ENCODE assay signal across 19 cellular contexts in the genomic region with DNA sequence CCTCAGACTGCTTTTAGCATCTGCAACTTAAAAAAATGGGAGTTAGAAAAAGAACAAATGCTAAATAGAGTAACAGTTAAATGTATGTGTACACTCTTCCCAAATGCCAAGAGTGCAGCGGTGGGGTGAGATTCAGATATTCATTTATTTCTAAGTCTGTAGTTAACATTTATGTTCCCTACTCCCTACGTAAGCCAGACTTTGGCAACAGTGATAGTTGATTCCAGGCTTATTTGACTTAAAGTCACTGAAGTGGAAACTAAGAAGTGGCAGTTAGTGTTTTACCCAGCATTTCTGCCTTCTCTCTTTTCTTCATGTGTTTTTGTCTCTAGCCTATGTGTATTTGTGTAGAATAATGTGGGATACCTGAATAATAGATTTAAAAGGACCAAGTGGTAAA. TPM values are rescaled to one million over a fixed set of nuclear protein-coding genes. Genes with fewer than 3 reads are reported as not detected.
A peak's percentile ranks its signal among the peaks of the same experiment; 100 is the strongest.
DNase-seq lines count a peak whose midpoint lies in the region; ATAC-seq and TF ChIP-seq lines count a peak whose summit lies in the region.
"Had no signal": no experiment of that assay in that cellular context is flagged by ENCODE, and none has a peak within 500 bp of the region (broad histone marks: within the 10 kb centered on the region; RNA-seq: fewer than 3 reads in every experiment).

No MANE protein-coding gene starts in this region.

- DNase-seq in SK-N-SH: no peak
- DNase-seq in GM06990 (ENCODE audit: extremely low read depth, insufficient read length): no peak
- no peak for DNase-seq in PC-9
- no peak for DNase-seq in hepatocyte (ENCODE audit: low spot score)
- no peak for DNase-seq in NCI-H774 (lab: John Stamatoyannopoulos, UW)
- DNase-seq: aorta; CD4-positive, alpha-beta T cell; cortex of kidney; EL; HFFc6; mucosa of descending colon; NCI-H1694; posterior cingulate gyrus; substantia nigra had no signal

- H3K9me3 ChIP-seq in SK-N-SH (no peaks in the 10 kb centered on the region), PC-9 (ENCODE audit: insufficient read depth, low read depth) (no peaks in the 10 kb centered on the region), hepatocyte (ENCODE audit: low read depth) (no peaks in the 10 kb centered on the region)
- H3K9me3 ChIP-seq: mucosa of descending colon had no signal

- H3K27ac ChIP-seq in SK-N-SH (ENCODE audit: low read depth in 2 of 2, low read length in 1 of 2) (no peak overlapping the region), PC-9 (no peak overlapping the region), hepatocyte (no peak overlapping the region)
- H3K27ac ChIP-seq: 22Rv1 had no signal

- H3F3A ChIP-seq in SK-N-SH (replicated peaks; ENCODE audit: insufficient read depth): peaks cover 18% of the 10 kb centered on the region
- peaks cover 69% of the 10 kb centered on the region for H3F3A ChIP-seq in PC-9 (ENCODE audit: insufficient read depth, low read depth)

- BruUV-seq in PC-9 (replicated peaks; lab: Mats Ljungman, UMichigan): no TSS peak

- TF ChIP-seq RAD21 in SK-N-SH (IDR thresholded peaks at IDR 0.05; ENCODE audit: low read length): no peak

- POLR2A ChIA-PET in SK-N-SH (lab: Yijun Ruan, JAX) (no interaction called here), PC-9 (lab: Charles Lee; ENCODE audit: unreplicated experiment) (no interaction called here)

- H3K27me3 ChIP-seq in SK-N-SH (ENCODE audit: insufficient read depth) (peaks cover under 1% of the 10 kb centered on the region; the same call in 1 of the 2 replicates), GM06990 (replicated peaks; ENCODE audit: control insufficient read depth, insufficient read depth, low read length) (no peaks in the 10 kb centered on the region), PC-9 (ENCODE audit: insufficient read depth, low read depth) (no peaks in the 10 kb centered on the region), hepatocyte (no peaks in the 10 kb centered on the region)

- TF ChIP-seq CTCF in SK-N-SH (IDR thresholded peaks at IDR 0.05) (no peak), GM06990 (IDR thresholded peaks at IDR 0.05; ENCODE audit: insufficient read depth, low read length, poor library complexity, severe bottlenecking) (no peak), PC-9 (conservative IDR thresholded peaks at IDR 0.05) (no peak), hepatocyte (IDR thresholded peaks at IDR 0.05; ENCODE audit: poor library complexity) (no peak)

- ATAC-seq in SK-N-SH treated with all-trans-retinoic acid at 6 μM for 48 hours (no peak), GM21447 (IDR thresholded peaks at IDR 0.05; ENCODE audit: unreplicated experiment) (no peak), HG02981 (IDR thresholded peaks at IDR 0.05; ENCODE audit: unreplicated experiment) (no peak)
- ATAC-seq: esophagus mucosa, mucosa of descending colon had no signal

- H4K20me1 ChIP-seq in SK-N-SH (ENCODE audit: insufficient read depth) (peaks cover 35% of the 10 kb centered on the region), PC-9 (ENCODE audit: insufficient read depth) (peaks cover 68% of the 10 kb centered on the region), hepatocyte (ENCODE audit: insufficient read depth, poor library complexity, severe bottlenecking) (peaks cover 43% of the 10 kb centered on the region)

- 97% methylated on average over 2 of the region's 2 CpGs for WGBS in SK-N-SH (ENCODE audit: low lambda C conversion rate)
- WGBS in hepatocyte (ENCODE audit: low lambda C conversion rate, missing lambda C conversion rate): 88% methylated on average over 2 of the region's 2 CpGs

- H3K9me2 ChIP-seq in SK-N-SH: no peaks in the 10 kb centered on the region
- no peaks in the 10 kb centered on the region for H3K9me2 ChIP-seq in PC-9 (ENCODE audit: insufficient read depth)
- no peaks in the 10 kb centered on the region for H3K9me2 ChIP-seq in hepatocyte (replicated peaks; ENCODE audit: insufficient read depth)

- H3K4me2 ChIP-seq in SK-N-SH (no peak overlapping the region), PC-9 (peak overlapping the region; percentile 91), hepatocyte (peak overlapping the region; percentile 30)

- peaks cover 13 to 15% of the 10 kb centered on the region in 2 experiments for H3K4me1 ChIP-seq in SK-N-SH (ENCODE audit: control insufficient read depth in 1 of 2, insufficient read depth in 2 of 2, low read depth in 1 of 2, low read length in 1 of 2)
- peaks cover 20% of the 10 kb centered on the region for H3K4me1 ChIP-seq in PC-9 (replicated peaks; ENCODE audit: insufficient read depth)
- H3K4me1 ChIP-seq in hepatocyte (ENCODE audit: insufficient read depth): peaks cover 34% of the 10 kb centered on the region

- H3K4me3 ChIP-seq in SK-N-SH (ENCODE audit: low read depth in 2 of 2, low read length in 1 of 2) (no peak overlapping the region), GM06990 (replicated peaks; ENCODE audit: low read depth, low read length) (peak overlapping the region; percentile 22; the same call in 1 of the 2 replicates), PC-9 (0 out of 2 replicates have a peak overlapping the region, but pooled peaks have one; percentile 4), hepatocyte (no peak overlapping the region)
- H3K4me3 ChIP-seq: mucosa of descending colon had no signal

- H2AFZ ChIP-seq in SK-N-SH (ENCODE audit: low read depth): no peak overlapping the region
- no peak overlapping the region for H2AFZ ChIP-seq in PC-9
- H2AFZ ChIP-seq in hepatocyte: no peak overlapping the region

- intact Hi-C loops in PC-9 (cut with micrococcal nuclease; ENCODE audit: unreplicated experiment): no loop called here

- peaks cover 62 to 76% of the 10 kb centered on the region in 2 experiments for H3K36me3 ChIP-seq in SK-N-SH (replicated peaks in 1 of 2; ENCODE audit: control insufficient read depth in 1 of 2, insufficient read depth in 2 of 2, low read length in 1 of 2)
- peaks cover 3% of the 10 kb centered on the region for H3K36me3 ChIP-seq in GM06990 (ENCODE audit: control insufficient read depth, insufficient read depth, low read length)
- H3K36me3 ChIP-seq in PC-9 (ENCODE audit: low read depth): peaks cover 71% of the 10 kb centered on the region
- no peaks in the 10 kb centered on the region for H3K36me3 ChIP-seq in hepatocyte (replicated peaks; ENCODE audit: insufficient read depth, low read depth)

- CTCF ChIA-PET in SK-N-SH (lab: Yijun Ruan, JAX) (interaction anchor here (1.3 kb wide), 1 partner anchor 11 kb away, joined by 4 read pairs; no protein-coding TSS in a partner anchor), PC-9 (lab: Charles Lee) (interaction anchor here (0.6 kb wide), 1 partner anchor 95 kb away, joined by 3 read pairs; no protein-coding TSS in a partner anchor)

- H3K79me2 ChIP-seq in SK-N-SH (ENCODE audit: insufficient read depth) (peaks cover 41% of the 10 kb centered on the region), PC-9 (ENCODE audit: low read depth) (peaks cover 61% of the 10 kb centered on the region), hepatocyte (peaks cover 48% of the 10 kb centered on the region)

- H3K9ac ChIP-seq in SK-N-SH: 0 out of 2 replicates have a peak overlapping the region, but pooled peaks have one; percentile 14

- TF ChIP-seq EP300 in SK-N-SH (IDR thresholded peaks at IDR 0.05; ENCODE audit: borderline replicate concordance in 1 of 2, low read depth in 1 of 2, low read length in 1 of 2): no peak

TF ChIP-seq in SK-N-SH, 30 proteins besides CTCF, POLR2A, EP300 and RAD21 (continues in another document):
- TF ChIP-seq TCF12 (IDR thresholded peaks at IDR 0.05): no peak
- TF ChIP-seq ELF1 (IDR thresholded peaks at IDR 0.05): no peak
- no peak for TF ChIP-seq RFX5 (IDR thresholded peaks at IDR 0.05; ENCODE audit: low read length)
- TF ChIP-seq TAF1 (IDR thresholded peaks at IDR 0.05; ENCODE audit: borderline replicate concordance, low read depth, low read length): no peak

TF ChIP-seq in SK-N-SH treated with all-trans-retinoic acid at 6 μM for 48 hours, 23 proteins besides CTCF, POLR2A, EP300 and RAD21 (continues in another document):
- TF ChIP-seq, protein P1, sequence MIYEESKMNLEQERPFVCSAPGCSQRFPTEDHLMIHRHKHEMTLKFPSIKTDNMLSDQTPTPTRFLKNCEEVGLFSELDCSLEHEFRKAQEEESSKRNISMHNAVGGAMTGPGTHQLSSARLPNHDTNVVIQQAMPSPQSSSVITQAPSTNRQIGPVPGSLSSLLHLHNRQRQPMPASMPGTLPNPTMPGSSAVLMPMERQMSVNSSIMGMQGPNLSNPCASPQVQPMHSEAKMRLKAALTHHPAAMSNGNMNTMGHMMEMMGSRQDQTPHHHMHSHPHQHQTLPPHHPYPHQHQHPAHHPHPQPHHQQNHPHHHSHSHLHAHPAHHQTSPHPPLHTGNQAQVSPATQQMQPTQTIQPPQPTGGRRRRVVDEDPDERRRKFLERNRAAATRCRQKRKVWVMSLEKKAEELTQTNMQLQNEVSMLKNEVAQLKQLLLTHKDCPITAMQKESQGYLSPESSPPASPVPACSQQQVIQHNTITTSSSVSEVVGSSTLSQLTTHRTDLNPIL (CRISPR knock-in tag; IDR thresholded peaks at IDR 0.05; ENCODE audit: low read depth): no peak
- TF ChIP-seq PPARA (CRISPR knock-in tag; IDR thresholded peaks at IDR 0.05; ENCODE audit: borderline replicate concordance) (no peak), BACH2 (CRISPR knock-in tag; IDR thresholded peaks at IDR 0.05; ENCODE audit: borderline replicate concordance) (no peak), RARB (CRISPR knock-in tag; IDR thresholded peaks at IDR 0.05) (no peak), OSR1 (CRISPR knock-in tag; IDR thresholded peaks at IDR 0.05) (no peak)

RNA-seq across cellular contexts. Expression of a gene that starts 4.5 kb away (rescaled TPM):
- 0.51 and 1.2 TPM in 2 replicates for polyA plus RNA-seq in SK-N-SH (2012; rRNA removed)
- 0.43 and 0.71 TPM in 2 replicates for polyA plus RNA-seq in SK-N-SH (2012; cell fraction: cytosol; rRNA removed)
- 2.2 and 4.0 TPM in 2 replicates for polyA plus RNA-seq in SK-N-SH (2012; cell fraction: nucleus; rRNA removed)
- total RNA-seq in PC-9 (2021): 6.5 and 6.9 TPM in 2 replicates
- total RNA-seq in hepatocyte: 6.6 and 8.4 TPM in 2 replicates
- 1.7 and 2.6 TPM in 2 replicates for polyA plus RNA-seq in hepatocyte

RNA-seq across cellular contexts. Expression of a gene that starts 46.4 kb away (rescaled TPM):
- 0.03 and 0.26 TPM in 2 replicates for polyA plus RNA-seq in SK-N-SH (2012; rRNA removed)
- polyA plus RNA-seq in SK-N-SH (2012; cell fraction: cytosol; rRNA removed): 0.09 and 0.10 TPM in 2 replicates
- polyA plus RNA-seq in SK-N-SH (2012; cell fraction: nucleus; rRNA removed): 0.15 and 0.23 TPM in 2 replicates
- not detected in 2 replicates for total RNA-seq in PC-9 (2021)
- total RNA-seq in hepatocyte: 5.4 and 8.7 TPM in 2 replicates
- polyA plus RNA-seq in hepatocyte: 3.9 and 4.7 TPM in 2 replicates
- total RNA-seq: CD4-positive, alpha-beta T cell; esophagus mucosa had no signal
- polyA plus RNA-seq: aorta had no signal

Comparison
In these comparisons a context has a peak if more than half of its experiments do, and no peak if none do; other contexts are left out.
1. H3K4me3 ChIP-seq: peak in GM06990 (single experiment) and PC-9 (single experiment); none in SK-N-SH (0 of 2) and hepatocyte (single experiment).